ENCODE assay signal across 13 cellular contexts in genomic region chr3:53677406-53677805, GRCh38.
A peak's percentile ranks its signal among the peaks of the same experiment; 100 is the strongest.
DNase-seq lines count a peak whose midpoint lies in the region; ATAC-seq and TF ChIP-seq lines count a peak whose summit lies in the region.
"Had no signal": no experiment of that assay in that cellular context is flagged by ENCODE, and none has a peak within 500 bp of the region (broad histone marks: within the 10 kb centered on the region; RNA-seq: fewer than 3 reads in every experiment).

No MANE protein-coding gene starts in this region.

- no peak overlapping the region for H3K27ac ChIP-seq in WERI-Rb-1
- no peak overlapping the region for H3K27ac ChIP-seq in left lung
- H3K27ac ChIP-seq: thyroid gland had no signal

- no peak overlapping the region for H3K4me3 ChIP-seq in BE2C (ENCODE audit: low read depth, low read length)
- no peak overlapping the region for H3K4me3 ChIP-seq in WERI-Rb-1 (ENCODE audit: low read depth, low read length)
- H3K4me3 ChIP-seq in left lung: no peak overlapping the region
- H3K4me3 ChIP-seq: thyroid gland had no signal

- peaks cover 6% of the 10 kb centered on the region; the same call in 1 of the 2 replicates for H3K4me1 ChIP-seq in BE2C
- H3K4me1 ChIP-seq in left lung: peaks cover 0 to 4% of the 10 kb centered on the region in 2 donors
- H3K4me1 ChIP-seq: thyroid gland had no signal

- DNase-seq in BE2C (no peak), GM13976 (ENCODE audit: low spot score) (no peak), WERI-Rb-1 (peak; percentile 38), left lung (no peak), medulla oblongata (ENCODE audit: extremely low spot score) (no peak)
- DNase-seq: activated naive CD4-positive, alpha-beta T cell treated with anti-CD3 and anti-CD28 coated beads for 36 hours; GF-D8; mesendoderm; NCI-H2081 had no signal

- TF ChIP-seq CTCF in BE2C (IDR thresholded peaks at IDR 0.05; ENCODE audit: low read depth, low read length) (peak; percentile 48), GM13976 (IDR thresholded peaks at IDR 0.05; ENCODE audit: borderline replicate concordance, control extremely low read depth, extremely low read depth, insufficient read depth, missing control alignments) (peak; percentile 20), WERI-Rb-1 (IDR thresholded peaks at IDR 0.05; ENCODE audit: low read depth, low read length) (peak; percentile 46), left lung (IDR thresholded peaks at IDR 0.05) (peak; percentile 11 to 18)

- H3K9me3 ChIP-seq in BE2C (no peaks in the 10 kb centered on the region), WERI-Rb-1 (ENCODE audit: severe bottlenecking) (no peaks in the 10 kb centered on the region), left lung (no peaks in the 10 kb centered on the region)
- H3K9me3 ChIP-seq: thyroid gland had no signal

- intact Hi-C loops in left lung (cut with DNase I): no loop called here

- in situ Hi-C loops in GM13976 (cut with MboI; ENCODE audit: low sequenced_read_pairs, unreplicated experiment): no loop called here

- H3K27me3 ChIP-seq in BE2C: no peaks in the 10 kb centered on the region; the same call in none of the 2 replicates
- no peaks in the 10 kb centered on the region for H3K27me3 ChIP-seq in WERI-Rb-1 (ENCODE audit: insufficient read depth, low read depth, severe bottlenecking)
- H3K27me3 ChIP-seq in left lung: peaks cover 0 to 23% of the 10 kb centered on the region in 2 donors
- H3K27me3 ChIP-seq: thyroid gland had no signal

- no peaks in the 10 kb centered on the region for H3K36me3 ChIP-seq in BE2C
- no peaks in the 10 kb centered on the region for H3K36me3 ChIP-seq in WERI-Rb-1
- no peaks in the 10 kb centered on the region for H3K36me3 ChIP-seq in left lung
- H3K36me3 ChIP-seq: thyroid gland had no signal

- ATAC-seq in left lung (peak; percentile 91), HG03439 (IDR thresholded peaks at IDR 0.05; ENCODE audit: unreplicated experiment) (no peak), HG03571 (IDR thresholded peaks at IDR 0.05; ENCODE audit: unreplicated experiment) (no peak), GM18519 (IDR thresholded peaks at IDR 0.05; ENCODE audit: low FRiP score, unreplicated experiment) (no peak)
